Comparison of ENCODE assay signal across 15 cellular contexts in genomic region chr7:85135931-85136330, GRCh38. TPM values are rescaled to one million over a fixed set of nuclear protein-coding genes. Genes with fewer than 3 reads are reported as not detected.
DNase-seq lines count a peak whose midpoint lies in the region; ATAC-seq and TF ChIP-seq lines count a peak whose summit lies in the region.
"Had no signal": no experiment of that assay in that cellular context is flagged by ENCODE, and none has a peak within 500 bp of the region (broad histone marks: within the 10 kb centered on the region; RNA-seq: fewer than 3 reads in every experiment).

No MANE protein-coding gene starts in this region.

- H3K27ac ChIP-seq in coronary artery (no peak overlapping the region), spleen (no peak overlapping the region)
- H3K27ac ChIP-seq: BLaER1 treated with 17β-estradiol and CSF1 and Interleukin-3, amounts not matched to agents 10 nM and 100 nM; upper lobe of left lung had no signal

- DNase-seq in AG08396 (ENCODE audit: low spot score) (peak; percentile 14), LHCN-M2 (ENCODE audit: low read depth) (peak; percentile 54), cardiac fibroblast (ENCODE audit: low read depth in 2 of 2) (peak; percentile 41 to 76), lung microvascular endothelial cell (ENCODE audit: low read depth in 2 of 2) (peak; percentile 1 to 56), NCI-H774 (lab: John Stamatoyannopoulos, UW) (no peak), coronary artery (ENCODE audit: low spot score) (no peak), spleen (no peak)
- DNase-seq: activated naive CD8-positive, alpha-beta T cell treated with anti-CD3 and anti-CD28 coated beads, Interleukin-2, amount 50 U/mL, for 24 hours; DND-41; hippocampal formation; NCI-H2029; stimulated activated CD4-positive, alpha-beta T cell treated with anti-CD3 and anti-CD28 coated beads, Interleukin-15, amount 100 ng/mL, for 24 hours; upper lobe of left lung had no signal

- no peaks in the 10 kb centered on the region for H3K4me1 ChIP-seq in spleen
- H3K4me1 ChIP-seq: BLaER1 treated with 17β-estradiol and CSF1 and Interleukin-3, amounts not matched to agents 10 nM and 100 nM; upper lobe of left lung had no signal

- no peaks in the 10 kb centered on the region for H3K27me3 ChIP-seq in spleen (replicated peaks in 1 of 7)
- H3K27me3 ChIP-seq: BLaER1 treated with 17β-estradiol and CSF1 and Interleukin-3, amounts not matched to agents 10 nM and 100 nM; upper lobe of left lung had no signal

- H3K36me3 ChIP-seq in spleen: no peaks in the 10 kb centered on the region
- H3K36me3 ChIP-seq: BLaER1 treated with 17β-estradiol and CSF1 and Interleukin-3, amounts not matched to agents 10 nM and 100 nM; upper lobe of left lung had no signal

- no peaks in the 10 kb centered on the region for H3K9me3 ChIP-seq in spleen
- H3K9me3 ChIP-seq: BLaER1 treated with 17β-estradiol and CSF1 and Interleukin-3, amounts not matched to agents 10 nM and 100 nM; upper lobe of left lung had no signal

- no peak for ATAC-seq in HG03039 (IDR thresholded peaks at IDR 0.05; ENCODE audit: unreplicated experiment)
- ATAC-seq: activated naive CD8-positive, alpha-beta T cell treated with anti-CD3 and anti-CD28 coated beads, Interleukin-2, amount 50 U/mL, for 24 hours had no signal

- TF ChIP-seq POLR2A in spleen (IDR thresholded peaks at IDR 0.05): no peak

- no peak for TF ChIP-seq CTCF in cardiac fibroblast (IDR thresholded peaks at IDR 0.05; ENCODE audit: low read depth, low read length)
- TF ChIP-seq CTCF in coronary artery (IDR thresholded peaks at IDR 0.05): no peak
- no peak for TF ChIP-seq CTCF in spleen (IDR thresholded peaks at IDR 0.05 in 8 of 11, conservative IDR thresholded peaks at IDR 0.05 in 3 of 11)

- intact Hi-C loops in spleen (cut with DNase I; ENCODE audit: low total_unique reads): no loop called here

- WGBS in spleen, 5 donors: 71 to 82% (median 75%) methylated on average over 2 of the region's 2 CpGs

- no peak overlapping the region for H3K4me3 ChIP-seq in cardiac fibroblast (replicated peaks in 1 of 2; ENCODE audit: low read depth in 2 of 2, low read length in 2 of 2)
- H3K4me3 ChIP-seq in coronary artery: no peak overlapping the region
- no peak overlapping the region for H3K4me3 ChIP-seq in spleen
- H3K4me3 ChIP-seq: BLaER1 treated with 17β-estradiol and CSF1 and Interleukin-3, amounts not matched to agents 10 nM and 100 nM; upper lobe of left lung had no signal

RNA-seq across cellular contexts. Expression of gene SEMA3D, which starts 50.9 kb away (rescaled TPM):
- total RNA-seq in LHCN-M2 (2014; rRNA removed) (under 0.01 TPM in 1 of 2 replicates, not detected in the other), lung microvascular endothelial cell (7.0 and 18.8 TPM in 2 replicates), spleen (100 to 1,000 TPM in 6 of 7 donors, 10 to 100 TPM in 1; 65.3 to 210 (median 120) TPM)
- not detected for polyA plus RNA-seq in LHCN-M2 (2012)
- polyA plus RNA-seq in spleen: 10 to 100 TPM in 1 of 3 donors, 1 to 10 TPM in 2; 4.6 to 20.7 (median 6.6) TPM

Comparison
In these comparisons a context has a peak if more than half of its experiments do, and no peak if none do; other contexts are left out.
1. DNase-seq: peak in AG08396 (single experiment), LHCN-M2 (single experiment), cardiac fibroblast (2 of 2) and lung microvascular endothelial cell (2 of 2); none in NCI-H774 (single experiment), coronary artery (single experiment) and spleen (single experiment).